ENCODE assay signal across 25 cellular contexts in genomic region chr7:124937076-124937475, GRCh38. TPM values are rescaled to one million over a fixed set of nuclear protein-coding genes. Genes with fewer than 3 reads are reported as not detected.
DNase-seq lines count a peak whose midpoint lies in the region; ATAC-seq and TF ChIP-seq lines count a peak whose summit lies in the region.
"Had no signal": no experiment of that assay in that cellular context is flagged by ENCODE, and none has a peak within 500 bp of the region (broad histone marks: within the 10 kb centered on the region; RNA-seq: fewer than 3 reads in every experiment).

No MANE protein-coding gene starts in this region.

- no peak for DNase-seq in PC-3
- DNase-seq in epithelial cell of proximal tubule (ENCODE audit: low read depth), result peak; percentile 66
- peak; percentile 65 for DNase-seq in kidney tubule cell (ENCODE audit: low spot score)
- DNase-seq in activated CD8-positive, alpha-beta memory T cell treated with anti-CD3 and anti-CD28 coated beads, Interleukin-2, amount 50 U/mL, for 48 hours, result no peak
- DNase-seq in epidermal melanocyte (ENCODE audit: insufficient read length, low spot score), result no peak
- no peak for DNase-seq in T-helper 17 cell
- DNase-seq in KBM-7, result no peak
- DNase-seq: 8988T; ACHN; BE2C; C1 segment of cervical spinal cord; CD4-positive, alpha-beta memory T cell; CD4-positive, CD25-positive, alpha-beta regulatory T cell; CD8-positive, alpha-beta memory T cell; COR-L47; DMS 273 treated with DMSO at 0.1 percent for 48 hours; DMS153; DMS53; DMS79; DND-41; EL; GDM1 had no signal

- no peak for ATAC-seq in PC-3
- no peak for ATAC-seq in T-helper 17 cell
- ATAC-seq: GM12878 had no signal

- no TSS peak for BruUV-seq in PC-3 (replicated peaks; lab: Mats Ljungman, UMichigan)

- H3K27me3 ChIP-seq in PC-3 (ENCODE audit: low read length), result no peaks in the 10 kb centered on the region
- H3K27me3 ChIP-seq: BE2C, BLaER1 had no signal

- no peaks in the 10 kb centered on the region for H4K20me1 ChIP-seq in PC-3 (ENCODE audit: low read length)
- H4K20me1 ChIP-seq: BLaER1 had no signal

- H3F3A ChIP-seq in PC-3 (ENCODE audit: low read length, unreplicated experiment), result no peaks in the 10 kb centered on the region

- H3K27ac Mint-ChIP-seq in T-helper 17 cell, result no peak overlapping the region
- H3K27ac Mint-ChIP-seq: CD14-positive monocyte; CD8-positive, alpha-beta memory T cell had no signal

- peaks cover 3% of the 10 kb centered on the region for H3K36me3 Mint-ChIP-seq in T-helper 17 cell (ENCODE audit: low read depth)
- H3K36me3 Mint-ChIP-seq: CD14-positive monocyte had no signal

- no peaks in the 10 kb centered on the region for H3K4me1 Mint-ChIP-seq in T-helper 17 cell
- H3K4me1 Mint-ChIP-seq: CD14-positive monocyte; CD4-positive, alpha-beta memory T cell; CD4-positive, CD25-positive, alpha-beta regulatory T cell; CD8-positive, alpha-beta memory T cell had no signal

- H3K36me3 ChIP-seq in PC-3 (ENCODE audit: low read depth, low read length), result no peaks in the 10 kb centered on the region
- H3K36me3 ChIP-seq: BE2C, BLaER1 had no signal

- intact Hi-C loops in PC-3 (cut with micrococcal nuclease), result no loop called here

- CTCF ChIA-PET in PC-3 (lab: Charles Lee), result no interaction called here

- in situ Hi-C loops in KBM-7 (cut with MboI; ENCODE audit: low pct_unique_long_range_greater_than_20kb, low sequenced_read_pairs), result no loop called here

- TF ChIP-seq CTCF in PC-3 (conservative IDR thresholded peaks at IDR 0.05; ENCODE audit: low read depth, low read length), result no peak
- no peak for TF ChIP-seq CTCF in epithelial cell of proximal tubule (conservative IDR thresholded peaks at IDR 0.05; ENCODE audit: low read depth, low read length)

- H3K9me3 ChIP-seq in PC-3 (ENCODE audit: low read length) (no peaks in the 10 kb centered on the region), T-helper 17 cell (ENCODE audit: control insufficient read depth, low read length, poor library complexity, severe bottlenecking) (no peaks in the 10 kb centered on the region)
- H3K9me3 ChIP-seq: BE2C, BLaER1 had no signal

- H3K27ac ChIP-seq in PC-3 (ENCODE audit: low read length), result no peak overlapping the region
- H3K27ac ChIP-seq: BLaER1 had no signal

- H3K27me3 Mint-ChIP-seq in T-helper 17 cell, result no peaks in the 10 kb centered on the region

- POLR2A ChIA-PET in PC-3 (lab: Charles Lee; ENCODE audit: unreplicated experiment), result no interaction called here

- H3K9me2 ChIP-seq in PC-3 (replicated peaks; ENCODE audit: low read length), result no peaks in the 10 kb centered on the region

- H2AFZ ChIP-seq in PC-3 (ENCODE audit: low read length), result peak overlapping the region; percentile 38; the same call in 1 of the 2 replicates

- no peak overlapping the region for H3K9ac ChIP-seq in PC-3 (ENCODE audit: low read length)
- H3K9ac ChIP-seq: BLaER1 had no signal

- H3K4me3 ChIP-seq in PC-3 (ENCODE audit: low read length) (no peak overlapping the region), epithelial cell of proximal tubule (ENCODE audit: low read depth, low read length) (no peak overlapping the region)
- H3K4me3 ChIP-seq: BLaER1, GM12878 had no signal

- no peak overlapping the region for H3K4me2 ChIP-seq in PC-3 (ENCODE audit: low read length)
- H3K4me2 ChIP-seq: BLaER1 had no signal

- H3K79me2 ChIP-seq in PC-3 (ENCODE audit: low read length), result no peaks in the 10 kb centered on the region

- no peak overlapping the region for H3K4me3 Mint-ChIP-seq in T-helper 17 cell
- H3K4me3 Mint-ChIP-seq: CD14-positive monocyte; CD4-positive, alpha-beta memory T cell; CD4-positive, CD25-positive, alpha-beta regulatory T cell; CD8-positive, alpha-beta memory T cell had no signal

- H3K4me1 ChIP-seq in PC-3 (ENCODE audit: insufficient read depth, low read length), result no peaks in the 10 kb centered on the region
- H3K4me1 ChIP-seq: BE2C, BLaER1 had no signal

RNA-seq across cellular contexts. Expression of gene POT1, which starts 7.5 kb away (rescaled TPM):
- total RNA-seq in PC-3 (2014; rRNA removed), result 18.7 and 20.2 TPM in 2 replicates
- total RNA-seq in epithelial cell of proximal tubule, result 20.2 and 26.5 TPM in 2 replicates
- 10 to 100 TPM; 15.4 to 19.3 TPM for total RNA-seq in T-helper 17 cell

Comparison
In these comparisons a context has a peak if more than half of its experiments do, and no peak if none do; other contexts are left out.
1. DNase-seq: peak in epithelial cell of proximal tubule (single experiment) and kidney tubule cell (single experiment); none in PC-3 (single experiment), activated CD8-positive, alpha-beta memory T cell treated with anti-CD3 and anti-CD28 coated beads, Interleukin-2, amount 50 U/mL, for 48 hours (single experiment), epidermal melanocyte (single experiment), T-helper 17 cell (0 of 3) and KBM-7 (single experiment).